Comparison of ENCODE assay signal across 8 cellular contexts in the genomic region with DNA sequence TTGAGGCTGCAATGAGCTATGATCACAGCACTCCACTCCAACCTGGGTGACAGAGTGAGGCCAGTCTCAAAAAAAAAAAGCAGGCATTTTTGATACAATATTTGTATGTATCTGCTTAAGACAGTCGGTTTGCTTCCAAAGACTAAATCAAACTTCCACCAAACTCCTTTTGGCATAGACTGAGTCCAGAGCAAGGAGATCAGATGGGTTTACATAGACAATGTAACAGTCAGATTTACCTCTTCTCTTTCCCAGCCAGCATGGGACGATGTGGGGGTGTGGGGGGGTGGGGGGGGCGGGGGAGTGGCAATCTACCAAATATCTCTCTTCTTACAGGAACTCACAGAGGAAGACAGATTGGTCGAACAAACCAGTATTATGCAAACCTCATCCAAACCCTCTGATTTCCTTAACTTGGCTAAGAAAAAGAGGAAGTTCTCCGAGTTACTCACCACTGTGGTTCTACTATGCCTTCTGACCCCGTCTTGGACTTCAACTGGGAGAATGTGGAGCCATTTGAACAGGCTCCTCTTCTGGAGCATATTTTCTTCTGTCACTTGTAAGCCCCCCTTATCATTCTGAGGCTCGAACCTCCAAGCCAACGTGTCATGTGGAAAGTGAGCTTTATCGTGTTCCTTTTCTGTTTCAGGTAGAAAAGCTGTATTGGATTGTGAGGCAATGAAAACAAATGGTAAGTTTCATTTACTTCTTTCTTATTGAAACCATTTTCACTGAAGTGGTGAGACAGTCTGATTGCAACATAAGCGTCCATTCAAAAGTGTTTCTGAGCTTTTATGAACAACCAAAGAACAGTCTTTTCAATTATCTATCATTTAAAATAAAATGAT. TPM values are rescaled to one million over a fixed set of nuclear protein-coding genes. Genes with fewer than 3 reads are reported as not detected.
DNase-seq lines count a peak whose midpoint lies in the region; ATAC-seq and TF ChIP-seq lines count a peak whose summit lies in the region.

A gene with protein sequence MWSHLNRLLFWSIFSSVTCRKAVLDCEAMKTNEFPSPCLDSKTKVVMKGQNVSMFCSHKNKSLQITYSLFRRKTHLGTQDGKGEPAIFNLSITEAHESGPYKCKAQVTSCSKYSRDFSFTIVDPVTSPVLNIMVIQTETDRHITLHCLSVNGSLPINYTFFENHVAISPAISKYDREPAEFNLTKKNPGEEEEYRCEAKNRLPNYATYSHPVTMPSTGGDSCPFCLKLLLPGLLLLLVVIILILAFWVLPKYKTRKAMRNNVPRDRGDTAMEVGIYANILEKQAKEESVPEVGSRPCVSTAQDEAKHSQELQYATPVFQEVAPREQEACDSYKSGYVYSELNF (plus strand): TSS at position 451 of the 848 bp plus-strand sequence. CDS start 54 bp downstream, at position 505.

- no peaks in the 10 kb centered on the region for H3K36me3 ChIP-seq in mucosa of descending colon (ENCODE audit: low read depth)

- H3K4me3 ChIP-seq in mucosa of descending colon, result no peak within 1 kb of the TSS

- DNase-seq in NAMALWA (ENCODE audit: low spot score) (peak; percentile 89), caudate nucleus (lab: John Stamatoyannopoulos, UW) (peak in 10 of 61 donors; percentile 0 to 26 (median 5)), mucosa of descending colon (peak in 1 of 3 donors; percentile 45), NCI-H146 treated with DMSO at 0.1 percent for 48 hours (lab: John Stamatoyannopoulos, UW; ENCODE audit: unreplicated experiment) (no peak), NCI-H524 treated with DMSO at 0.1 percent for 48 hours (lab: John Stamatoyannopoulos, UW) (no peak)

- H3K4me1 ChIP-seq in mucosa of descending colon (ENCODE audit: low read depth), result peaks cover 3% of the 10 kb centered on the region

- peak within 1 kb of the TSS; percentile 52 for H3K27ac ChIP-seq in caudate nucleus (ENCODE audit: low read depth, low read length)

- no peaks in the 10 kb centered on the region for H3K9me3 ChIP-seq in mucosa of descending colon

- intact Hi-C loops in mucosa of descending colon (cut with DNase I, micrococcal nuclease), result no loop called here

- no peak for TF ChIP-seq CTCF in mucosa of descending colon (IDR thresholded peaks at IDR 0.05)

- ATAC-seq in GM18499 (IDR thresholded peaks at IDR 0.05; ENCODE audit: insufficient read depth, unreplicated experiment) (peak; percentile 59), mucosa of descending colon (peak; percentile 95), HG03469 (IDR thresholded peaks at IDR 0.05; ENCODE audit: unreplicated experiment) (no peak), HG03095 (IDR thresholded peaks at IDR 0.05; ENCODE audit: unreplicated experiment) (no peak)

RNA-seq across cellular contexts. Expression of the gene that starts here (rescaled TPM):
- total RNA-seq in mucosa of descending colon, result 1 to 10 TPM; 4.4 to 4.6 (median 4.6) TPM

Comparison
In these comparisons a context has a peak if more than half of its experiments do, and no peak if none do; other contexts are left out.
1. ATAC-seq: peak in GM18499 (single experiment) and mucosa of descending colon (single experiment); none in HG03469 (single experiment) and HG03095 (single experiment).